Comparison of ENCODE assay signal across 7 cellular contexts in genomic region chr20:29496767-29497166, GRCh38.
DNase-seq lines count a peak whose midpoint lies in the region; ATAC-seq and TF ChIP-seq lines count a peak whose summit lies in the region.
"Not testable (repeated sequence)": the region's sequence is repeated elsewhere in the genome, so short reads cannot be mapped to it uniquely, and the experiment has no call there.

No MANE protein-coding gene starts in this region.

- not testable (repeated sequence) for H3K4me1 ChIP-seq in RWPE2 (ENCODE audit: insufficient read depth, poor library complexity, severe bottlenecking); left lung; spleen

- H3K27ac ChIP-seq in CD4-positive, alpha-beta T cell (ENCODE audit: low read depth, low read length); RWPE2 (ENCODE audit: poor library complexity, severe bottlenecking); left lung: not testable (repeated sequence)
- peak overlapping the region in 1 of 8 donors; percentile 81 for H3K27ac ChIP-seq in spleen

- CTCF ChIA-PET in CD4-positive, alpha-beta T cell (lab: Charles Lee) = not testable (repeated sequence)

- not testable (repeated sequence) for H3K9me3 ChIP-seq in CD4-positive, alpha-beta T cell (ENCODE audit: control insufficient read depth, low read length); RWPE2 (ENCODE audit: severe bottlenecking)
- H3K9me3 ChIP-seq in left lung (peaks cover 0 to 25% of the 10 kb centered on the region in 2 donors), spleen (peaks cover 0 to 45% (median 28%) of the 10 kb centered on the region in 8 donors)

- intact Hi-C loops in CD4-positive, alpha-beta T cell (cut with DNase I, micrococcal nuclease); left lung (cut with DNase I); spleen (cut with DNase I; ENCODE audit: low total_unique reads): not testable (repeated sequence)

- H3K36me3 Mint-ChIP-seq in CD4-positive, alpha-beta T cell (ENCODE audit: low read depth); central memory CD8-positive, alpha-beta T cell (ENCODE audit: insufficient read depth): not testable (repeated sequence)

- H3K27me3 Mint-ChIP-seq in CD4-positive, alpha-beta T cell; central memory CD8-positive, alpha-beta T cell: not testable (repeated sequence)

- H3K27me3 ChIP-seq in CD4-positive, alpha-beta T cell (ENCODE audit: control insufficient read depth, insufficient read depth, low read length); left lung; spleen (replicated peaks in 1 of 7): not testable (repeated sequence)
- peaks cover 29% of the 10 kb centered on the region for H3K27me3 ChIP-seq in RWPE2 (ENCODE audit: insufficient read depth, poor library complexity, severe bottlenecking)

- H3K9me3 Mint-ChIP-seq in CD4-positive, alpha-beta T cell = not testable (repeated sequence)
- H3K9me3 Mint-ChIP-seq in central memory CD8-positive, alpha-beta T cell = peaks cover 10% of the 10 kb centered on the region

- not testable (repeated sequence) for H3K36me3 ChIP-seq in RWPE2 (ENCODE audit: low read depth); left lung; spleen

- TF ChIP-seq POLR2A in spleen (IDR thresholded peaks at IDR 0.05) = not testable (repeated sequence)

- peak overlapping the region; percentile 72 for H3K4me3 Mint-ChIP-seq in CD4-positive, alpha-beta T cell
- H3K4me3 Mint-ChIP-seq in central memory CD8-positive, alpha-beta T cell = not testable (repeated sequence)

- H3K27ac Mint-ChIP-seq in CD4-positive, alpha-beta T cell; central memory CD8-positive, alpha-beta T cell (ENCODE audit: low read depth): not testable (repeated sequence)

- POLR2A ChIA-PET in CD4-positive, alpha-beta T cell (lab: Charles Lee) = not testable (repeated sequence)

- ATAC-seq in CD4-positive, alpha-beta T cell (ENCODE audit: poor library complexity); RWPE2 (ENCODE audit: low read depth); left lung: not testable (repeated sequence)
- ATAC-seq in central memory CD8-positive, alpha-beta T cell (replicated peaks; ENCODE audit: extremely low read depth, poor library complexity, severe bottlenecking) = peak; percentile 36

- WGBS in spleen, 5 donors = 33 to 53% (median 42%) methylated on average over 20 to 27 of the region's 27 CpGs

- H3K4me1 Mint-ChIP-seq in CD4-positive, alpha-beta T cell (ENCODE audit: low read depth); central memory CD8-positive, alpha-beta T cell: not testable (repeated sequence)

- not testable (repeated sequence) for TF ChIP-seq CTCF in CD4-positive, alpha-beta T cell (IDR thresholded peaks at IDR 0.05); RWPE2 (IDR thresholded peaks at IDR 0.05; ENCODE audit: poor library complexity, severe bottlenecking); left lung (IDR thresholded peaks at IDR 0.05); spleen (IDR thresholded peaks at IDR 0.05 in 8 of 11, conservative IDR thresholded peaks at IDR 0.05 in 3 of 11)

- DNase-seq in CD4-positive, alpha-beta T cell; central memory CD8-positive, alpha-beta T cell (ENCODE audit: low spot score in 2 of 2): not testable (repeated sequence)
- DNase-seq in NCI-H146 (lab: John Stamatoyannopoulos, UW) = peak; percentile 61
- DNase-seq in RWPE2 (ENCODE audit: low spot score) = peak; percentile 80
- DNase-seq in activated CD8-positive, alpha-beta memory T cell treated with anti-CD3 and anti-CD28 coated beads, Interleukin-2, amount 50 U/mL, for 48 hours = peak; percentile 53
- DNase-seq in left lung = peak; percentile 32 to 76
- DNase-seq in spleen = peak; percentile 67

- not testable (repeated sequence) for H3K4me3 ChIP-seq in RWPE2 (ENCODE audit: severe bottlenecking)
- H3K4me3 ChIP-seq in left lung (peak overlapping the region in 1 of 2 donors; percentile 14), spleen (peak overlapping the region in 3 of 8 donors; percentile 4 to 51 (median 25))
